ENCODE assay signal across 30 cellular contexts in genomic region chr7:32042900-32043299, GRCh38. TPM values are rescaled to one million over a fixed set of nuclear protein-coding genes. Genes with fewer than 3 reads are reported as not detected.
DNase-seq lines count a peak whose midpoint lies in the region; ATAC-seq, FAIRE-seq and TF ChIP-seq lines count a peak whose summit lies in the region.
"Had no signal": no experiment of that assay in that cellular context is flagged by ENCODE, and none has a peak within 500 bp of the region (broad histone marks: within the 10 kb centered on the region; RNA-seq: fewer than 3 reads in every experiment).

No MANE protein-coding gene starts in this region.

- WGBS in heart left ventricle, 4 donors: 52 to 55% (median 54%) methylated on average over 5 of the region's 5 CpGs

- no peak for FAIRE-seq in kidney (lab: Jason Lieb, UNC)
- FAIRE-seq: G401.6, H54 had no signal

- TF ChIP-seq CTCF in RWPE2 (IDR thresholded peaks at IDR 0.05; ENCODE audit: poor library complexity, severe bottlenecking): peak; percentile 23
- TF ChIP-seq CTCF in heart left ventricle (IDR thresholded peaks at IDR 0.05): peak in 2 of 12 donors; percentile 7 to 20
- no peak for TF ChIP-seq CTCF in kidney (IDR thresholded peaks at IDR 0.05; ENCODE audit: borderline replicate concordance, extremely low read depth, insufficient read depth)
- TF ChIP-seq CTCF in tibial artery (IDR thresholded peaks at IDR 0.05): no peak

- ATAC-seq in Right ventricle myocardium superior (ENCODE audit: poor library complexity): peak; percentile 38
- ATAC-seq in RWPE2 (ENCODE audit: low read depth): no peak
- peak in 3 of 4 donors; percentile 5 to 21 (median 10) for ATAC-seq in heart left ventricle
- no peak for ATAC-seq in GM19328 (IDR thresholded peaks at IDR 0.05; ENCODE audit: unreplicated experiment)
- ATAC-seq in GM19467 (IDR thresholded peaks at IDR 0.05; ENCODE audit: unreplicated experiment): no peak

- intact Hi-C loops in Right ventricle myocardium superior (cut with DNase I): no loop called here
- intact Hi-C loops in cardiac septum (cut with DNase I): loop anchor here (10.0 kb wide), 1 partner anchor 258 kb away; no protein-coding TSS in a partner anchor
- intact Hi-C loops in heart left ventricle (cut with DNase I): no loop called here
- intact Hi-C loops in kidney (cut with DNase I): no loop called here
- intact Hi-C loops in tibial artery (cut with DNase I; ENCODE audit: low total_unique reads): no loop called here

- H3K27me3 ChIP-seq in RWPE2 (ENCODE audit: insufficient read depth, poor library complexity, severe bottlenecking) (no peaks in the 10 kb centered on the region), heart left ventricle (no peaks in the 10 kb centered on the region), tibial artery (no peaks in the 10 kb centered on the region)

- no peaks in the 10 kb centered on the region for H3K36me3 ChIP-seq in RWPE2 (ENCODE audit: low read depth)
- peaks cover 0 to 6% (median 0%) of the 10 kb centered on the region in 9 donors for H3K36me3 ChIP-seq in heart left ventricle
- no peaks in the 10 kb centered on the region for H3K36me3 ChIP-seq in kidney (ENCODE audit: control insufficient read depth in 1 of 2, insufficient read depth in 2 of 2, low read length in 2 of 2)
- H3K36me3 ChIP-seq in tibial artery: no peaks in the 10 kb centered on the region

- no peak for TF ChIP-seq POLR2A in heart left ventricle (IDR thresholded peaks at IDR 0.05)

- H3K4me1 ChIP-seq in RWPE2 (ENCODE audit: insufficient read depth, poor library complexity, severe bottlenecking): no peaks in the 10 kb centered on the region
- peaks cover 0 to 71% (median 14%) of the 10 kb centered on the region in 12 donors for H3K4me1 ChIP-seq in heart left ventricle
- H3K4me1 ChIP-seq in kidney (ENCODE audit: control insufficient read depth in 1 of 2, insufficient read depth in 1 of 2, low read depth in 1 of 2, low read length in 2 of 2): no peaks in the 10 kb centered on the region
- peaks cover 0 to 6% (median 2%) of the 10 kb centered on the region in 4 donors for H3K4me1 ChIP-seq in tibial artery
- H3K4me1 ChIP-seq: psoas muscle had no signal

- no peaks in the 10 kb centered on the region for H3K9me3 ChIP-seq in RWPE2 (ENCODE audit: severe bottlenecking)
- H3K9me3 ChIP-seq in heart left ventricle: no peaks in the 10 kb centered on the region
- no peaks in the 10 kb centered on the region for H3K9me3 ChIP-seq in kidney (ENCODE audit: control insufficient read depth in 1 of 2, low read length in 2 of 2)
- no peaks in the 10 kb centered on the region for H3K9me3 ChIP-seq in tibial artery
- H3K9me3 ChIP-seq: psoas muscle had no signal

- no peak overlapping the region for H3K4me3 ChIP-seq in RWPE2 (ENCODE audit: severe bottlenecking)
- no peak overlapping the region for H3K4me3 ChIP-seq in heart left ventricle
- no peak overlapping the region for H3K4me3 ChIP-seq in kidney (ENCODE audit: low read length in 2 of 2)
- H3K4me3 ChIP-seq in tibial artery: no peak overlapping the region
- H3K4me3 ChIP-seq: psoas muscle had no signal

- no peak overlapping the region for H3K27ac ChIP-seq in RWPE2 (ENCODE audit: poor library complexity, severe bottlenecking)
- H3K27ac ChIP-seq in heart left ventricle: peak overlapping the region in 4 of 12 donors; percentile 12 to 41 (median 19)
- no peak overlapping the region for H3K27ac ChIP-seq in kidney (ENCODE audit: low read depth in 2 of 2, low read length in 2 of 2)
- no peak overlapping the region for H3K27ac ChIP-seq in tibial artery
- H3K27ac ChIP-seq: epithelial cell of prostate, psoas muscle had no signal

- DNase-seq in Right ventricle myocardium superior (no peak), cardiac septum (ENCODE audit: low spot score) (no peak), RWPE2 (ENCODE audit: low spot score) (no peak), heart left ventricle (no peak), kidney (no peak), tibial artery (no peak)
- DNase-seq: activated CD4-positive, alpha-beta memory T cell treated with anti-CD3 and anti-CD28 coated beads for 36 hours; activated CD4-positive, CD25-positive, alpha-beta regulatory T cell treated with anti-CD3 and anti-CD28 coated beads, Interleukin-2, amount 50 U/mL, for 72 hours; activated CD8-positive, alpha-beta memory T cell treated with anti-CD3 and anti-CD28 coated beads, Interleukin-2, amount 50 U/mL, for 4 hours; activated naive CD4-positive, alpha-beta T cell treated with anti-CD3 and anti-CD28 coated beads, Interleukin-2, amount 10 ng/mL, durations not matched to agents 7 days and 5 days; CD8-positive, alpha-beta memory T cell; DMS153; effector CD4-positive, alpha-beta T cell; left colon; naive B cell; NCI-H1092; NCI-H1694 treated with DMSO at 0.1 percent for 48 hours; NCI-H2171 treated with DMSO at 0.1 percent for 48 hours; NCI-H524; psoas muscle; SIG-M5; stimulated activated naive CD4-positive, alpha-beta T cell had no signal

- no peak overlapping the region for H3K9ac ChIP-seq in kidney (ENCODE audit: low read length in 2 of 2)

RNA-seq across cellular contexts. Expression of gene PDE1C, which starts 27.3 kb away (rescaled TPM):
- total RNA-seq in Right ventricle myocardium superior (181 TPM), cardiac septum (220 TPM), heart left ventricle (100 to 1,000 TPM in 8 of 9 donors, 10 to 100 TPM in 1; 63.7 to 307 (median 143) TPM), kidney (5.5 TPM)
- polyA plus RNA-seq in heart left ventricle (10 to 100 TPM; 35.3 to 42.9 TPM), kidney (ENCODE audit: insufficient read depth, low read depth, low replicate concordance) (3.3 TPM)
- total RNA-seq: activated CD4-positive, alpha-beta memory T cell treated with anti-CD3 and anti-CD28 coated beads for 36 hours; activated T-helper 1 cell treated with anti-CD3 and anti-CD28 coated beads, Interleukin-12 subunit alpha, Interleukin-12 subunit beta, Interleukin-2, Interleukin-4 antibody, amounts not matched to agents 30 ng/mL and 10 ng/mL and 1 ng/mL, durations not matched to agents 14 hours and 24 hours and 36 hours; CD8-positive, alpha-beta memory T cell; T-helper 1 cell treated with Interleukin-12 subunit alpha and Interleukin-12 subunit beta and Interleukin-4 antibody, amounts not matched to agents 30 ng/mL and 1 ng/mL, for 36 hours had no signal
- polyA plus RNA-seq: CD8-positive, alpha-beta memory T cell; IgD-negative memory B cell had no signal

Comparison
In these comparisons a context has a peak if more than half of its experiments do, and no peak if none do; other contexts are left out.
1. ATAC-seq: peak in Right ventricle myocardium superior (single experiment) and heart left ventricle (3 of 4); none in RWPE2 (single experiment), GM19328 (single experiment) and GM19467 (single experiment).